8 cellular contexts compared by ENCODE assay signal in the genomic region with DNA sequence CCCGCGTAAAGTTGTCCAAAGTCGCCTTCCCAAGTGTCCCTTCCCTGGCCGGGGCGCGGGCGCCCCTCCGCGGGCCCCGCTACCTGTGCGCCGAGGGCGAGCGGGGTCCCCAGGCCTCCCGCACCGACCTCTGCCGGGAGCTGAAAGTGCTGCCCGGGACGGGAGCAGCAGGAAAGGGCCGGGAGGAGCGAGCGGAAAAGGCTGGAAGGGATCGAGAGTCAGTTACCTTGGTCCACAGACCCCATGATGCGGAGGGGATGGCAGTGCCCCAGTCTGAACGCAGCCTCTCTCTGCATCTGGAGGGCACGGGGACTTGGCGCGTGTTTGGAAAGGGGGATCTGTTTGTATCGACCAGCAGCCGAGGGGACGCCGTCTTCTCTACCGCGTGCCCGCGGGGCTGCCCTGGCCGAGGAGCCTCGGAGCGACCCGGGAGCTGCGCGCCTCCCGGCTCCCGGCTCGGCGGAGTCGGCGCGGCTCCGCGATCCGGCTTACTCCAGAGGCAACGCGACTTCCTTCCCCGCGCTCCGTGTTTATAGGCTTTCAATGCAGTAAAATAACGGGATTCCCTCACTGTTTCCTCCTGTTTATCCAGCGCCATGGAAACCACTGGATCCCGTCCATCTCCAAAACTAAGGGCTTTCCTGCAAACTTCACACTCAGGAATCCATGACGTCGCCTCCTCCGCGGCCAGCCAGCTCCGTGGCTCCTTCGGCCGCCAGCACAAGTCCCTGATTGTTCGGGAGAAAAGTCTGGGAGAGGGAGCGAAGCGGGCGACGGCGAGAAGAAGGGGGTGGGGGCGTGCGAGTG. TPM values are rescaled to one million over a fixed set of nuclear protein-coding genes. Genes with fewer than 3 reads are reported as not detected.
DNase-seq lines count a peak whose midpoint lies in the region; ATAC-seq and TF ChIP-seq lines count a peak whose summit lies in the region.

No MANE protein-coding gene starts in this region.

- H3K4me1 Mint-ChIP-seq in CD4-positive, alpha-beta memory T cell: peaks cover 8 to 45% (median 14%) of the 10 kb centered on the region in 4 donors

- POLR2A ChIA-PET in CD4-positive, alpha-beta memory T cell (lab: Charles Lee; ENCODE audit: partially characterized antibody): interaction anchor here (1.0 to 2.2 kb wide), 4 partner anchors 21 to 176 kb away, joined by 3 to 6 read pairs (median 4); no protein-coding TSS in a partner anchor

- no peaks in the 10 kb centered on the region for H3K9me3 ChIP-seq in CD4-positive, alpha-beta memory T cell (ENCODE audit: control insufficient read depth in 1 of 2, low read length in 2 of 2)
- no peaks in the 10 kb centered on the region for H3K9me3 ChIP-seq in effector memory CD4-positive, alpha-beta T cell (ENCODE audit: control insufficient read depth, low read length)
- H3K9me3 ChIP-seq in right lobe of liver: no peaks in the 10 kb centered on the region

- 0% methylated on average over 19 of the region's 75 CpGs for WGBS in right lobe of liver (ENCODE audit: insufficient coverage, low coverage, low lambda C conversion rate, missing lambda C conversion rate)

- no peaks in the 10 kb centered on the region for H3K9me3 Mint-ChIP-seq in CD4-positive, alpha-beta memory T cell

- peak in 1 of 4 donors; percentile 17 for TF ChIP-seq CTCF in right lobe of liver (IDR thresholded peaks at IDR 0.05)

- CTCF ChIA-PET in CD4-positive, alpha-beta memory T cell (lab: Charles Lee; ENCODE audit: partially characterized antibody): interaction anchor here (0.8 to 4.1 kb wide), 8 partner anchors 46 to 189 kb away, joined by 3 to 18 read pairs (median 3); no protein-coding TSS in a partner anchor

- peak in 3 of 5 donors; percentile 6 to 34 (median 21) for DNase-seq in CD4-positive, alpha-beta memory T cell
- DNase-seq in HT-29 (ENCODE audit: low spot score) (peak; percentile 57), UCSD-AML1 (lab: John Stamatoyannopoulos, UW; ENCODE audit: unreplicated experiment) (peak; percentile 43), right lobe of liver (peak; percentile 60 to 63 (median 62))
- DNase-seq in effector memory CD4-positive, alpha-beta T cell: no peak
- peak; percentile 18 for DNase-seq in stimulated activated naive CD4-positive, alpha-beta T cell treated with Interleukin-2 at 50 U/mL for 16 hours (lab: John Stamatoyannopoulos, UW)
- DNase-seq in effector CD8-positive, alpha-beta T cell (lab: John Stamatoyannopoulos, UW): no peak

- no peaks in the 10 kb centered on the region for H3K36me3 ChIP-seq in CD4-positive, alpha-beta memory T cell (ENCODE audit: insufficient read depth, low read length)
- no peaks in the 10 kb centered on the region for H3K36me3 ChIP-seq in effector memory CD4-positive, alpha-beta T cell (ENCODE audit: control insufficient read depth, insufficient read depth, low read length)
- no peaks in the 10 kb centered on the region for H3K36me3 ChIP-seq in right lobe of liver

- H3K27me3 Mint-ChIP-seq in CD4-positive, alpha-beta memory T cell: peaks cover 33 to 36% of the 10 kb centered on the region in 2 donors

- no peak overlapping the region for H3K27ac Mint-ChIP-seq in CD4-positive, alpha-beta memory T cell

- no peak for TF ChIP-seq POLR2A in right lobe of liver (IDR thresholded peaks at IDR 0.05)

- H3K4me3 Mint-ChIP-seq in CD4-positive, alpha-beta memory T cell: peak overlapping the region; percentile 69 to 83 (median 73)

- H3K27me3 ChIP-seq in CD4-positive, alpha-beta memory T cell (ENCODE audit: insufficient read depth, low read length): peaks cover 45% of the 10 kb centered on the region
- peaks cover 52% of the 10 kb centered on the region for H3K27me3 ChIP-seq in effector memory CD4-positive, alpha-beta T cell (replicated peaks; ENCODE audit: control insufficient read depth, insufficient read depth, low read length, poor library complexity, severe bottlenecking)
- no peaks in the 10 kb centered on the region for H3K27me3 ChIP-seq in right lobe of liver

- H3K27ac ChIP-seq in CD4-positive, alpha-beta memory T cell (ENCODE audit: low read depth, low read length): no peak overlapping the region
- H3K27ac ChIP-seq in effector memory CD4-positive, alpha-beta T cell (ENCODE audit: insufficient read depth, low read length, poor library complexity, severe bottlenecking): no peak overlapping the region
- H3K27ac ChIP-seq in right lobe of liver: peak overlapping the region in 2 of 3 donors; percentile 47 to 52

- intact Hi-C loops in CD4-positive, alpha-beta memory T cell (cut with micrococcal nuclease): loop anchor here (1.0 to 2.0 kb wide), 2 partner anchors 34 to 176 kb away; no protein-coding TSS in a partner anchor
- intact Hi-C loops in right lobe of liver (cut with DNase I): no loop called here

- peaks cover 28% of the 10 kb centered on the region for H3K4me1 ChIP-seq in CD4-positive, alpha-beta memory T cell (ENCODE audit: insufficient read depth, low read length)
- peaks cover 20% of the 10 kb centered on the region for H3K4me1 ChIP-seq in effector memory CD4-positive, alpha-beta T cell (ENCODE audit: control insufficient read depth, insufficient read depth, low read length, poor library complexity, severe bottlenecking)
- H3K4me1 ChIP-seq in right lobe of liver: peaks cover 0 to 36% (median 9%) of the 10 kb centered on the region in 4 donors

- H3K4me3 ChIP-seq in CD4-positive, alpha-beta memory T cell (ENCODE audit: low read length in 2 of 2): peak overlapping the region; percentile 15 to 44
- H3K4me3 ChIP-seq in effector memory CD4-positive, alpha-beta T cell (ENCODE audit: insufficient read depth, low read depth, low read length, poor library complexity, severe bottlenecking): peak overlapping the region; percentile 47
- H3K4me3 ChIP-seq in right lobe of liver: peak overlapping the region; percentile 21 to 45 (median 29)

- ATAC-seq in right lobe of liver (peak; percentile 73 to 77 (median 74)), GM21576 (IDR thresholded peaks at IDR 0.05; ENCODE audit: unreplicated experiment) (no peak)

- H3K36me3 Mint-ChIP-seq in CD4-positive, alpha-beta memory T cell: no peaks in the 10 kb centered on the region

RNA-seq across cellular contexts. Expression of gene NFATC2, which starts 20.0 kb away (rescaled TPM):
- total RNA-seq in CD4-positive, alpha-beta memory T cell: 10 to 100 TPM; 64.9 to 71.6 TPM
- polyA plus RNA-seq in CD4-positive, alpha-beta memory T cell: 10 to 100 TPM; 14.0 to 42.4 TPM
- total RNA-seq in HT-29 (2014; rRNA removed; shearing (Covaris generic)): 0.51 and 0.57 TPM in 2 replicates
- total RNA-seq in right lobe of liver: 1 to 10 TPM; 3.9 to 7.1 (median 4.7) TPM

Comparison
In these comparisons a context has a peak if more than half of its experiments do, and no peak if none do; other contexts are left out.
1. DNase-seq: peak in CD4-positive, alpha-beta memory T cell (3 of 5), HT-29 (single experiment), UCSD-AML1 (single experiment), right lobe of liver (3 of 3) and stimulated activated naive CD4-positive, alpha-beta T cell treated with Interleukin-2 at 50 U/mL for 16 hours (single experiment); none in effector memory CD4-positive, alpha-beta T cell (0 of 3) and effector CD8-positive, alpha-beta T cell (single experiment).
2. H3K27ac ChIP-seq: peak in right lobe of liver (2 of 3); none in CD4-positive, alpha-beta memory T cell (single experiment) and effector memory CD4-positive, alpha-beta T cell (single experiment).
3. RNA of gene NFATC2, which starts 20.0 kb away (total RNA-seq): 64.9 to 71.6 TPM in CD4-positive, alpha-beta memory T cell; 3.9 to 7.1 TPM in right lobe of liver and 0.51 to 0.57 TPM in HT-29; every median in the first group is over 4 times any median in the second.
4. Peak in every context shown above with its lines, with median percentiles within 50 percentile points of each other: H3K4me3 ChIP-seq.